ENCODE assay signal across 11 cellular contexts in the genomic region with DNA sequence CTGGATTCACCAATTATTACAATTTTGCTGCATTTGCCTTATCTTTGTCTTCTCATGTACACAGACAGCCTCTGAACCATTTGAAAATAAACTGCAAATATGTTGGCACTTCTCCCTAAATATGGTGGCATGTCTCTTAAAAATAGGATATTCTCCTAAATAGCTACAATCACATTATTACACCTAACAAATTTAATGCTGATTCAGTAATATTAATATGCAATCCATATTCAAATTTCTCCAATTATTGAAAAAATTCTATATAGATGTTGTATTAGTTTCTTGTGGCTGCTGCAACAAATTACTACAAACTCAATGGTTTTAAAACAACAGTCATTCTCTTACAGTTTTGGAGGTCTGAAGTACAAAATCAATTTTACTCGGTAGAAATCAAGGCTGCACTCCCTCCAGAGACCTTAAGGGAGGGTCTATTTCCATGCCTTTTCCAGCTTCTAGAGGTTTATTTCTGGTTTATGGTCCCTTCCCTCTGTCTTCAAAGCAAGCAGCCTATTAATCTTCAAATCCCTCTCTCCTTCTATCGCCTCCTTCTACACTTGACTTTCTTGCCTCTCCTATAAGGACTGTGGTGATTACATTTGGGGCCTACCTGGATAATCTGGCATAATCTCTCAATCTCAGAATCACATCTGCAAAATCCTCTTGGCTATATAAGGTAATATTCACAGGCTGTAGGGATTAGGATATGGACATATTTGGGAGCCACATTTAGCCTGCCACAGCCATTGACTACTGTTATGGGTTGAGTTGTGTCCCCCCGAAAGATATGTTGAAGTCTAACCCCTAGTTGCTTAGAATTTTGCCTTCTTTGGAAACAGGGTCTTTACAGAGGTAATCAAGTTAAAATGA. TPM values are rescaled to one million over a fixed set of nuclear protein-coding genes. Genes with fewer than 3 reads are reported as not detected.
DNase-seq lines count a peak whose midpoint lies in the region; ATAC-seq and TF ChIP-seq lines count a peak whose summit lies in the region.
"Had no signal": no experiment of that assay in that cellular context is flagged by ENCODE, and none has a peak within 500 bp of the region (broad histone marks: within the 10 kb centered on the region; RNA-seq: fewer than 3 reads in every experiment).

No MANE protein-coding gene starts in this region.

- no peaks in the 10 kb centered on the region for H3K9me3 Mint-ChIP-seq in activated CD8-positive, alpha-beta memory T cell treated with anti-CD3 and anti-CD28 coated beads, Interleukin-2, amount 10 ng/mL, durations not matched to agents 7 days and 5 days (ENCODE audit: low read depth)
- no peaks in the 10 kb centered on the region for H3K9me3 Mint-ChIP-seq in activated naive CD8-positive, alpha-beta T cell treated with anti-CD3 and anti-CD28 coated beads, Interleukin-2, amount 50 U/mL, for 24 hours
- H3K9me3 Mint-ChIP-seq in osteocyte (ENCODE audit: unreplicated experiment) = no peaks in the 10 kb centered on the region

- peaks cover 53% of the 10 kb centered on the region for H3K4me1 Mint-ChIP-seq in activated CD8-positive, alpha-beta memory T cell treated with anti-CD3 and anti-CD28 coated beads, Interleukin-2, amount 10 ng/mL, durations not matched to agents 7 days and 5 days
- H3K4me1 Mint-ChIP-seq in activated naive CD8-positive, alpha-beta T cell treated with anti-CD3 and anti-CD28 coated beads, Interleukin-2, amount 50 U/mL, for 24 hours = peaks cover 62% of the 10 kb centered on the region
- peaks cover 51% of the 10 kb centered on the region for H3K4me1 Mint-ChIP-seq in osteocyte (ENCODE audit: unreplicated experiment)

- DNase-seq in activated CD8-positive, alpha-beta memory T cell treated with anti-CD3 and anti-CD28 coated beads, Interleukin-2, amount 10 ng/mL, durations not matched to agents 7 days and 5 days = no peak
- DNase-seq in activated CD8-positive, alpha-beta memory T cell treated with anti-CD3 and anti-CD28 coated beads, Interleukin-2, amount 50 U/mL, for 48 hours = no peak
- DNase-seq in M059J (ENCODE audit: low read depth) (peak; percentile 8), pons (ENCODE audit: low spot score) (peak; percentile 1), osteocyte (ENCODE audit: extremely low spot score, unreplicated experiment) (no peak)
- DNase-seq in activated naive CD8-positive, alpha-beta T cell treated with anti-CD3 and anti-CD28 coated beads, Interleukin-2, amount 50 U/mL, for 24 hours = no peak
- DNase-seq: amygdala, NCI-H187, substantia nigra had no signal

- peak overlapping the region; percentile 83 for H3K27ac Mint-ChIP-seq in activated CD8-positive, alpha-beta memory T cell treated with anti-CD3 and anti-CD28 coated beads, Interleukin-2, amount 10 ng/mL, durations not matched to agents 7 days and 5 days
- peak overlapping the region; percentile 69 for H3K27ac Mint-ChIP-seq in activated naive CD8-positive, alpha-beta T cell treated with anti-CD3 and anti-CD28 coated beads, Interleukin-2, amount 50 U/mL, for 24 hours
- no peak overlapping the region for H3K27ac Mint-ChIP-seq in osteocyte (ENCODE audit: unreplicated experiment)

- no peak for TF ChIP-seq CTCF in osteocyte (IDR thresholded peaks at IDR 0.05)

- CTCF ChIA-PET in activated CD8-positive, alpha-beta memory T cell treated with anti-CD3 and anti-CD28 coated beads, Interleukin-2, amount 10 ng/mL, durations not matched to agents 7 days and 5 days (lab: Charles Lee) = no interaction called here

- peaks cover 45% of the 10 kb centered on the region for H3K36me3 Mint-ChIP-seq in activated CD8-positive, alpha-beta memory T cell treated with anti-CD3 and anti-CD28 coated beads, Interleukin-2, amount 10 ng/mL, durations not matched to agents 7 days and 5 days
- H3K36me3 Mint-ChIP-seq in activated naive CD8-positive, alpha-beta T cell treated with anti-CD3 and anti-CD28 coated beads, Interleukin-2, amount 50 U/mL, for 24 hours (ENCODE audit: low read depth) = peaks cover 10% of the 10 kb centered on the region
- H3K36me3 Mint-ChIP-seq in osteocyte (ENCODE audit: unreplicated experiment) = peaks cover 10% of the 10 kb centered on the region

- H3K4me3 Mint-ChIP-seq in activated CD8-positive, alpha-beta memory T cell treated with anti-CD3 and anti-CD28 coated beads, Interleukin-2, amount 10 ng/mL, durations not matched to agents 7 days and 5 days = peak overlapping the region; percentile 15
- H3K4me3 Mint-ChIP-seq in activated naive CD8-positive, alpha-beta T cell treated with anti-CD3 and anti-CD28 coated beads, Interleukin-2, amount 50 U/mL, for 24 hours = no peak overlapping the region
- no peak overlapping the region for H3K4me3 Mint-ChIP-seq in osteocyte (ENCODE audit: unreplicated experiment)

- no peak for ATAC-seq in activated CD8-positive, alpha-beta memory T cell treated with anti-CD3 and anti-CD28 coated beads, Interleukin-2, amount 10 ng/mL, durations not matched to agents 7 days and 5 days
- ATAC-seq in activated naive CD8-positive, alpha-beta T cell treated with anti-CD3 and anti-CD28 coated beads, Interleukin-2, amount 50 U/mL, for 24 hours = no peak
- ATAC-seq in GM21786 (IDR thresholded peaks at IDR 0.05; ENCODE audit: unreplicated experiment) (no peak), HG03095 (IDR thresholded peaks at IDR 0.05; ENCODE audit: unreplicated experiment) (no peak)

- H3K27me3 Mint-ChIP-seq in activated CD8-positive, alpha-beta memory T cell treated with anti-CD3 and anti-CD28 coated beads, Interleukin-2, amount 10 ng/mL, durations not matched to agents 7 days and 5 days = no peaks in the 10 kb centered on the region
- no peaks in the 10 kb centered on the region for H3K27me3 Mint-ChIP-seq in activated naive CD8-positive, alpha-beta T cell treated with anti-CD3 and anti-CD28 coated beads, Interleukin-2, amount 50 U/mL, for 24 hours
- no peaks in the 10 kb centered on the region for H3K27me3 Mint-ChIP-seq in osteocyte (ENCODE audit: unreplicated experiment)

RNA-seq across cellular contexts. Expression of a gene that starts 52.5 kb away (rescaled TPM):
- 10 to 100 TPM; 24.4 to 28.6 TPM for total RNA-seq in activated CD8-positive, alpha-beta memory T cell treated with anti-CD3 and anti-CD28 coated beads, Interleukin-2, amount 10 ng/mL, durations not matched to agents 7 days and 5 days
- 5.9 and 10.3 TPM in 2 replicates for total RNA-seq in M059J (2014; rRNA removed; shearing (Covaris generic))
- 12.9 and 13.7 TPM in 2 replicates for total RNA-seq in osteocyte

Comparison
In these comparisons a context has a peak if more than half of its experiments do, and no peak if none do; other contexts are left out.
1. DNase-seq: peak in M059J (single experiment) and pons (single experiment); none in activated CD8-positive, alpha-beta memory T cell treated with anti-CD3 and anti-CD28 coated beads, Interleukin-2, amount 10 ng/mL, durations not matched to agents 7 days and 5 days (single experiment), activated CD8-positive, alpha-beta memory T cell treated with anti-CD3 and anti-CD28 coated beads, Interleukin-2, amount 50 U/mL, for 48 hours (single experiment), activated naive CD8-positive, alpha-beta T cell treated with anti-CD3 and anti-CD28 coated beads, Interleukin-2, amount 50 U/mL, for 24 hours (single experiment) and osteocyte (single experiment).